ENCODE assay signal across 8 cellular contexts in genomic region chr7:44200699-44201461, GRCh38. TPM values are rescaled to one million over a fixed set of nuclear protein-coding genes. Genes with fewer than 3 reads are reported as not detected.
DNase-seq lines count a peak whose midpoint lies in the region; ATAC-seq and TF ChIP-seq lines count a peak whose summit lies in the region.

Gene YKT6 (plus strand): TSS chr7:44200978. CDS start chr7:44201136, 158 bp downstream.

- DNase-seq in G401 (ENCODE audit: low spot score) (peak; percentile 96), H7 (peak; percentile 98), fibroblast of the conjunctiva (ENCODE audit: low read depth) (peak; percentile 80), nephron progenitor cell (peak; percentile 88)
- peak; percentile 92 for DNase-seq in activated effector memory CD4-positive, alpha-beta T cell treated with Interleukin-2 at 50 U/mL for 16 hours
- DNase-seq in stimulated activated naive CD8-positive, alpha-beta T cell treated with anti-CD3 and anti-CD28 coated beads, Interleukin-15, amount 100 ng/mL, for 72 hours, result peak; percentile 91 to 97

- H3K36me3 ChIP-seq in H7 (replicated peaks; ENCODE audit: control insufficient read depth, insufficient read depth, low read length), result peaks cover 10% of the 10 kb centered on the region
- peaks cover 12% of the 10 kb centered on the region for H3K36me3 ChIP-seq in Loucy (ENCODE audit: insufficient read depth, low read length)

- no peaks in the 10 kb centered on the region for H3K9me3 ChIP-seq in Loucy (ENCODE audit: insufficient read depth, low read depth, low read length)

- H3K9ac ChIP-seq in Loucy (ENCODE audit: low read depth, low read length, poor library complexity, severe bottlenecking), result peak within 1 kb of the TSS; percentile 89

- H3K4me1 ChIP-seq in Loucy (ENCODE audit: insufficient read depth, low read length, poor library complexity, severe bottlenecking), result peaks cover 41% of the 10 kb centered on the region

- TF ChIP-seq POLR2A in Raji (IDR thresholded peaks at IDR 0.05; ENCODE audit: insufficient read depth, low read depth, low read length), result peak; percentile 84

- H3K4me1 Mint-ChIP-seq in nephron progenitor cell, result peaks cover 24% of the 10 kb centered on the region
- peaks cover 37% of the 10 kb centered on the region for H3K4me1 Mint-ChIP-seq in stimulated activated naive CD8-positive, alpha-beta T cell treated with anti-CD3 and anti-CD28 coated beads, Interleukin-15, amount 100 ng/mL, for 72 hours

- peaks cover 45% of the 10 kb centered on the region for H3K79me2 ChIP-seq in Loucy (ENCODE audit: insufficient read depth, low read length)

- H4K20me1 ChIP-seq in Loucy (ENCODE audit: insufficient read depth, low read length, poor library complexity, severe bottlenecking), result peaks cover 31% of the 10 kb centered on the region

- peak; percentile 99 for ATAC-seq in stimulated activated naive CD8-positive, alpha-beta T cell treated with anti-CD3 and anti-CD28 coated beads, Interleukin-15, amount 100 ng/mL, for 72 hours

- peaks cover 4% of the 10 kb centered on the region for H3K9me3 Mint-ChIP-seq in nephron progenitor cell
- no peaks in the 10 kb centered on the region for H3K9me3 Mint-ChIP-seq in stimulated activated naive CD8-positive, alpha-beta T cell treated with anti-CD3 and anti-CD28 coated beads, Interleukin-15, amount 100 ng/mL, for 72 hours

- peaks cover 5% of the 10 kb centered on the region for H3K36me3 Mint-ChIP-seq in nephron progenitor cell (ENCODE audit: low read depth)

- no peaks in the 10 kb centered on the region for H3K9me2 ChIP-seq in Loucy (replicated peaks; ENCODE audit: low read depth, low read length)

- peak within 1 kb of the TSS; percentile 92 for H3K4me3 Mint-ChIP-seq in nephron progenitor cell
- peak within 1 kb of the TSS; percentile 85 to 93 for H3K4me3 Mint-ChIP-seq in stimulated activated naive CD8-positive, alpha-beta T cell treated with anti-CD3 and anti-CD28 coated beads, Interleukin-15, amount 100 ng/mL, for 72 hours

- H3K4me3 ChIP-seq in H7 (ENCODE audit: insufficient read depth, low read depth, low read length) (peak within 1 kb of the TSS; percentile 92), Loucy (ENCODE audit: low read length, poor library complexity, severe bottlenecking) (peak within 1 kb of the TSS; percentile 94)

- peak within 1 kb of the TSS; percentile 66 for H3K27ac Mint-ChIP-seq in nephron progenitor cell
- H3K27ac Mint-ChIP-seq in stimulated activated naive CD8-positive, alpha-beta T cell treated with anti-CD3 and anti-CD28 coated beads, Interleukin-15, amount 100 ng/mL, for 72 hours, result peak within 1 kb of the TSS; percentile 94 to 96

- H3K27me3 ChIP-seq in H7 (ENCODE audit: control insufficient read depth, insufficient read depth, low read length), result peaks cover 1% of the 10 kb centered on the region; the same call in 1 of the 2 replicates
- H3K27me3 ChIP-seq in Loucy (ENCODE audit: insufficient read depth, low read length, poor library complexity, severe bottlenecking), result no peaks in the 10 kb centered on the region

- H3K27me3 Mint-ChIP-seq in nephron progenitor cell (ENCODE audit: low read depth, poor library complexity), result peaks cover 30% of the 10 kb centered on the region
- peaks cover 8% of the 10 kb centered on the region for H3K27me3 Mint-ChIP-seq in stimulated activated naive CD8-positive, alpha-beta T cell treated with anti-CD3 and anti-CD28 coated beads, Interleukin-15, amount 100 ng/mL, for 72 hours

- in situ Hi-C loops in G401 (cut with HindIII; ENCODE audit: low sequenced_read_pairs), result no loop called here

- no peaks in the 10 kb centered on the region for H3F3A ChIP-seq in Loucy (ENCODE audit: low read depth)

- H3K4me2 ChIP-seq in Loucy (ENCODE audit: low read depth, low read length, poor library complexity, severe bottlenecking), result peak within 1 kb of the TSS; percentile 90

- H2AFZ ChIP-seq in Loucy (ENCODE audit: low read length), result peak within 1 kb of the TSS; percentile 69; the same call in 1 of the 2 replicates

- TF ChIP-seq CTCF in Loucy (conservative IDR thresholded peaks at IDR 0.05; ENCODE audit: low read length), result peak; percentile 42
- peak; percentile 48 for TF ChIP-seq CTCF in nephron progenitor cell (IDR thresholded peaks at IDR 0.05)

RNA-seq across cellular contexts. Expression of gene YKT6, which starts in this region (rescaled TPM):
- 93.8 and 96.2 TPM in 2 replicates for total RNA-seq in G401 (2014; rRNA removed; shearing (Covaris generic))
- total RNA-seq in H7 (2014; rRNA removed; shearing (Covaris generic)), result 82.4 and 93.4 TPM in 2 replicates

Comparison
In these comparisons a context has a peak if more than half of its experiments do, and no peak if none do; other contexts are left out.
1. Peak in every context shown above with its lines: DNase-seq, ATAC-seq and H3K4me3 ChIP-seq.